16 cellular contexts compared by ENCODE assay signal in the genomic region with DNA sequence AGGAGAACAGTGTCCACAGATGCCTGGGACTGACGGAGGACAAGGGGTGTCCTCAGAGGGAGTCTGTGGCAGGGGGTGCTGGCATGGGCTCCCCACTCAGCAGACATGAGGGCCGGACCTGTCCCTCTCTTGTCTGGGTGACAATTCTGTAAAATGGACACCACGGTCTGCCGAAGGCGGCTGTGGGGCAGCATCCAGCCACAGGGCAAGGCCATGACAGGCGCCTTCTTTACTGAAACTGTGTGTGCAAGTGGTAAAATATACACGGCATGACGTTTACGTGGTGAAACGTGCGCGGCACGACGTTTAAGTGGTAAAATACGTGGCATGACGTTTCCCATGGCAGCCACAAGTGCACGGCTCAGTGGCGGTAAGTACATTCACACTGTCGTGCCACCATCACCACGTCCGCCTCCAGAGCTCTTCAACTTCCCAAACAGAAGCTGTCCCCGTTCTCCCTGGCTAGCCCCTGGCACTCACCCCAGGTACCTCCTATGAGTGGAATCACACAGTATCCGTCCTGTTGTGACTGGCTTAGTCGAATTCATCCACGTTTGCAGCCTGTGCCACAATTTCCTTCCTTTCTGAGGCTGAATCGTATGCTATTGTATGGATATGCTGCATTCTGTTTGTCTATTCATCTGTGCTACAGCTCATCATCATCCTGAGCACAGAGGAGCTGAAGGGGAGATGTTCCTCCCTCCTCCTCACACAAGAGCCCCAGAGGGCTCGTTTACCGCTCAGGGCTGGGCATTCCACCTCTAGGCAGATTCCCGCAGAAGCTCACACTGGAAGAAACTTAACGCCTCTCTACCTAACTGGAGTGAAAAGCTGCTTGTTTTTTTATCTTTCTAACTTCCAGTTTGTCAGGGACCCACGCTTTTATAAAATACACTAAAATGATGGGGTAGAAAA.
"Had no signal": no experiment of that assay in that cellular context is flagged by ENCODE, and none has a peak within 500 bp of the region (broad histone marks: within the 10 kb centered on the region; RNA-seq: fewer than 3 reads in every experiment).

No MANE protein-coding gene starts in this region.

- H3K36me3 ChIP-seq: cardiac muscle cell, pancreas, tibial nerve, uterus had no signal

- H3K9me3 Mint-ChIP-seq: endodermal cell; naive thymus-derived CD8-positive, alpha-beta T cell; stimulated activated effector memory CD8-positive, alpha-beta T cell treated with anti-CD3 and anti-CD28 coated beads, Interleukin-12 subunit alpha, Interleukin-12 subunit beta, amount 100 ng/mL, for 72 hours had no signal

- DNase-seq: activated CD4-positive, alpha-beta T cell treated with anti-CD3 and anti-CD28 coated beads, Interleukin-2, amount 50 U/mL, for 4 hours; activated CD4-positive, CD25-positive, alpha-beta regulatory T cell treated with anti-CD3 and anti-CD28 coated beads, Interleukin-2, amount 50 U/mL, for 72 hours; activated naive CD4-positive, alpha-beta T cell treated with anti-CD3 and anti-CD28 coated beads, Interleukin-2, amount 50 U/mL, for 16 hours; activated T-cell treated with anti-CD3 and anti-CD28 coated beads, Interleukin-2, amount 50 U/mL, for 1 hour; dorsolateral prefrontal cortex; endodermal cell; erythroblast; pancreas; stimulated activated CD4-positive, alpha-beta T cell treated with anti-CD3 and anti-CD28 coated beads, Interleukin-12 subunit alpha, Interleukin-12 subunit beta, amount 100 ng/mL, for 4 hours; stimulated activated CD4-positive, alpha-beta T cell treated with anti-CD3 and anti-CD28 coated beads, Interleukin-2, amount 100 ng/mL, for 24 hours; uterus had no signal

- H3K27me3 Mint-ChIP-seq: naive thymus-derived CD8-positive, alpha-beta T cell had no signal

- H3K27ac ChIP-seq: cardiac muscle cell, dorsolateral prefrontal cortex, pancreas, uterus had no signal

- H3K9me3 ChIP-seq: pancreas, tibial nerve, uterus had no signal

- ATAC-seq: left lobe of liver; naive thymus-derived CD8-positive, alpha-beta T cell; pancreas had no signal

- H3K36me3 Mint-ChIP-seq: naive thymus-derived CD8-positive, alpha-beta T cell; stimulated activated effector memory CD8-positive, alpha-beta T cell treated with anti-CD3 and anti-CD28 coated beads, Interleukin-12 subunit alpha, Interleukin-12 subunit beta, amount 100 ng/mL, for 72 hours had no signal

- H3K27me3 ChIP-seq: cardiac muscle cell, dorsolateral prefrontal cortex, pancreas, tibial nerve had no signal

- H3K4me1 Mint-ChIP-seq: stimulated activated effector memory CD8-positive, alpha-beta T cell treated with anti-CD3 and anti-CD28 coated beads, Interleukin-12 subunit alpha, Interleukin-12 subunit beta, amount 100 ng/mL, for 72 hours had no signal

- H3K4me1 ChIP-seq: pancreas, uterus had no signal

- H3K4me3 ChIP-seq: cardiac muscle cell, dorsolateral prefrontal cortex, pancreas, tibial nerve, uterus had no signal

- H3K27ac Mint-ChIP-seq: endodermal cell; naive thymus-derived CD8-positive, alpha-beta T cell; stimulated activated effector memory CD8-positive, alpha-beta T cell treated with anti-CD3 and anti-CD28 coated beads, Interleukin-12 subunit alpha, Interleukin-12 subunit beta, amount 100 ng/mL, for 72 hours had no signal

- H3K4me3 Mint-ChIP-seq: endodermal cell; naive thymus-derived CD8-positive, alpha-beta T cell; stimulated activated effector memory CD8-positive, alpha-beta T cell treated with anti-CD3 and anti-CD28 coated beads, Interleukin-12 subunit alpha, Interleukin-12 subunit beta, amount 100 ng/mL, for 72 hours had no signal
